18 cellular contexts compared by ENCODE assay signal in genomic region chr4:87019898-87020297, GRCh38.
DNase-seq lines count a peak whose midpoint lies in the region; ATAC-seq, FAIRE-seq and TF ChIP-seq lines count a peak whose summit lies in the region.
"Had no signal": no experiment of that assay in that cellular context is flagged by ENCODE, and none has a peak within 500 bp of the region (broad histone marks: within the 10 kb centered on the region; RNA-seq: fewer than 3 reads in every experiment).

No MANE protein-coding gene starts in this region.

- no peaks in the 10 kb centered on the region for H3K27me3 Mint-ChIP-seq in activated T-helper 2 cell treated with anti-CD3 and anti-CD28 coated beads, Interferon-gamma antibody, Interleukin-2, Interleukin-4, amounts not matched to agents 10 μg/mL and 5 μg/mL and 100 μg/mL, durations not matched to agents 14 hours and 24 hours and 36 hours (ENCODE audit: low read depth)
- no peaks in the 10 kb centered on the region; the same call in 1 of the 2 replicates for H3K27me3 Mint-ChIP-seq in HFFc6 (ENCODE audit: insufficient read depth)

- H3K27me3 ChIP-seq in DND-41 (ENCODE audit: insufficient read depth, low read length, poor library complexity), result no peaks in the 10 kb centered on the region
- no peaks in the 10 kb centered on the region for H3K27me3 ChIP-seq in gastrocnemius medialis
- H3K27me3 ChIP-seq: Peyer's patch had no signal

- ATAC-seq in DND-41 (ENCODE audit: insufficient read depth, low read depth) (peak; percentile 42; the same call in 2 of the 3 replicates), GM21786 (IDR thresholded peaks at IDR 0.05; ENCODE audit: unreplicated experiment) (peak; percentile 48), gastrocnemius medialis (no peak), GM18873 (IDR thresholded peaks at IDR 0.05; ENCODE audit: low FRiP score, unreplicated experiment) (no peak)

- H3K9me3 Mint-ChIP-seq in activated T-helper 2 cell treated with anti-CD3 and anti-CD28 coated beads, Interferon-gamma antibody, Interleukin-2, Interleukin-4, amounts not matched to agents 10 μg/mL and 5 μg/mL and 100 μg/mL, durations not matched to agents 14 hours and 24 hours and 36 hours, result no peaks in the 10 kb centered on the region
- no peaks in the 10 kb centered on the region for H3K9me3 Mint-ChIP-seq in HFFc6
- H3K9me3 Mint-ChIP-seq: immature natural killer cell had no signal

- peak overlapping the region; percentile 3 for H3K4me3 Mint-ChIP-seq in activated T-helper 2 cell treated with anti-CD3 and anti-CD28 coated beads, Interferon-gamma antibody, Interleukin-2, Interleukin-4, amounts not matched to agents 10 μg/mL and 5 μg/mL and 100 μg/mL, durations not matched to agents 14 hours and 24 hours and 36 hours (ENCODE audit: low read depth)
- no peak overlapping the region for H3K4me3 Mint-ChIP-seq in HFFc6

- H3K9me3 ChIP-seq in DND-41 (ENCODE audit: insufficient read depth, low read length, severe bottlenecking) (no peaks in the 10 kb centered on the region), gastrocnemius medialis (no peaks in the 10 kb centered on the region)
- H3K9me3 ChIP-seq: Peyer's patch had no signal

- H4K20me1 ChIP-seq in DND-41 (ENCODE audit: insufficient read depth, low read length), result peaks cover 56% of the 10 kb centered on the region

- no peak overlapping the region for H3K4me2 ChIP-seq in DND-41 (ENCODE audit: insufficient read depth, low read length)

- in situ Hi-C loops in gastrocnemius medialis (cut with MboI; ENCODE audit: low sequenced_read_pairs in 4 of 4), result loop anchor here in 1 of 4 donors (25.0 kb wide), 1 partner anchor 92 kb away; no protein-coding TSS in a partner anchor

- FAIRE-seq in frontal cortex (lab: Jason Lieb, UNC), result no peak

- peaks cover 36% of the 10 kb centered on the region for H3K4me1 ChIP-seq in DND-41 (ENCODE audit: insufficient read depth, low read length)
- peaks cover 93 to 94% of the 10 kb centered on the region in 2 donors for H3K4me1 ChIP-seq in gastrocnemius medialis

- H3K9ac ChIP-seq in DND-41 (ENCODE audit: low read depth, low read length), result no peak overlapping the region

- H3K4me3 ChIP-seq in DND-41 (ENCODE audit: low read depth in 1 of 2, low read length in 2 of 2), result no peak overlapping the region
- no peak overlapping the region for H3K4me3 ChIP-seq in gastrocnemius medialis
- H3K4me3 ChIP-seq: Peyer's patch, skin epidermis had no signal

- H3K27ac ChIP-seq in DND-41 (ENCODE audit: low read length), result no peak overlapping the region; the same call in 1 of the 2 replicates
- H3K27ac ChIP-seq in gastrocnemius medialis, result peak overlapping the region; percentile 67 to 96 (median 94)
- H3K27ac ChIP-seq: epithelial cell of prostate had no signal

- no peaks in the 10 kb centered on the region for H3K36me3 ChIP-seq in DND-41 (ENCODE audit: insufficient read depth, low read length)
- H3K36me3 ChIP-seq in gastrocnemius medialis, result no peaks in the 10 kb centered on the region
- H3K36me3 ChIP-seq: Peyer's patch had no signal

- no peak overlapping the region for H2AFZ ChIP-seq in DND-41 (ENCODE audit: low read depth, low read length)

- H3K27ac Mint-ChIP-seq in activated T-helper 2 cell treated with anti-CD3 and anti-CD28 coated beads, Interferon-gamma antibody, Interleukin-2, Interleukin-4, amounts not matched to agents 10 μg/mL and 5 μg/mL and 100 μg/mL, durations not matched to agents 14 hours and 24 hours and 36 hours, result peak overlapping the region; percentile 75
- no peak overlapping the region; the same call in 1 of the 2 replicates for H3K27ac Mint-ChIP-seq in HFFc6

- peaks cover 61% of the 10 kb centered on the region for H3K4me1 Mint-ChIP-seq in activated T-helper 2 cell treated with anti-CD3 and anti-CD28 coated beads, Interferon-gamma antibody, Interleukin-2, Interleukin-4, amounts not matched to agents 10 μg/mL and 5 μg/mL and 100 μg/mL, durations not matched to agents 14 hours and 24 hours and 36 hours (ENCODE audit: low read depth)
- H3K4me1 Mint-ChIP-seq in HFFc6 (ENCODE audit: low read depth), result peaks cover 74% of the 10 kb centered on the region

- intact Hi-C loops in activated T-helper 2 cell treated with anti-CD3 and anti-CD28 coated beads, Interferon-gamma antibody, Interleukin-2, Interleukin-4, amounts not matched to agents 10 μg/mL and 5 μg/mL and 100 μg/mL, durations not matched to agents 14 hours and 24 hours and 36 hours (cut with micrococcal nuclease), result no loop called here
- intact Hi-C loops in gastrocnemius medialis (cut with DNase I; ENCODE audit: low total_unique reads), result no loop called here

- no peak for TF ChIP-seq CTCF in DND-41 (IDR thresholded peaks at IDR 0.05; ENCODE audit: borderline replicate concordance, extremely low read depth, low read length, poor library complexity, severe bottlenecking)
- TF ChIP-seq CTCF in gastrocnemius medialis (IDR thresholded peaks at IDR 0.05 in 4 of 5, conservative IDR thresholded peaks at IDR 0.05 in 1 of 5), result no peak
- TF ChIP-seq CTCF in HFFc6 (IDR thresholded peaks at IDR 0.05), result no peak

- TF ChIP-seq POLR2A in gastrocnemius medialis (IDR thresholded peaks at IDR 0.05), result no peak

- DNase-seq in DND-41, result no peak
- DNase-seq in activated T-helper 2 cell treated with anti-CD3 and anti-CD28 coated beads, Interferon-gamma antibody, Interleukin-2, Interleukin-4, amounts not matched to agents 10 μg/mL and 5 μg/mL and 100 μg/mL, durations not matched to agents 14 hours and 24 hours and 36 hours (ENCODE audit: low spot score), result no peak
- no peak for DNase-seq in gastrocnemius medialis
- DNase-seq in HFFc6, result no peak
- no peak for DNase-seq in frontal cortex (ENCODE audit: low spot score in 2 of 2)
- DNase-seq: amygdala; EL; immature natural killer cell; mesendoderm; MV-4-11; NCI-H2081; NCI-H526 treated with DMSO at 0.1 percent for 48 hours; Peyer's patch; stimulated activated naive CD4-positive, alpha-beta T cell had no signal

- H3K36me3 Mint-ChIP-seq in activated T-helper 2 cell treated with anti-CD3 and anti-CD28 coated beads, Interferon-gamma antibody, Interleukin-2, Interleukin-4, amounts not matched to agents 10 μg/mL and 5 μg/mL and 100 μg/mL, durations not matched to agents 14 hours and 24 hours and 36 hours (ENCODE audit: low read depth), result peaks cover 18% of the 10 kb centered on the region
- H3K36me3 Mint-ChIP-seq in HFFc6 (ENCODE audit: low read depth), result peaks cover 7% of the 10 kb centered on the region; the same call in 1 of the 2 replicates
- H3K36me3 Mint-ChIP-seq: immature natural killer cell had no signal

- H3K79me2 ChIP-seq in DND-41 (ENCODE audit: insufficient read depth, low read length), result peaks cover 99% of the 10 kb centered on the region

Comparison
In these comparisons a context has a peak if more than half of its experiments do, and no peak if none do; other contexts are left out.
1. ATAC-seq: peak in DND-41 (single experiment) and GM21786 (single experiment); none in gastrocnemius medialis (0 of 2) and GM18873 (single experiment).